ENCODE assay signal across 8 cellular contexts in genomic region chr3:129428382-129429079, GRCh38. TPM values are rescaled to one million over a fixed set of nuclear protein-coding genes. Genes with fewer than 3 reads are reported as not detected.
A peak's percentile ranks its signal among the peaks of the same experiment; 100 is the strongest.
DNase-seq lines count a peak whose midpoint lies in the region; ATAC-seq and TF ChIP-seq lines count a peak whose summit lies in the region.

Gene EFCAB12, minus strand, starts transcription at chr3:129428636. Its CDS starts 148 bp downstream, at chr3:129428488.

- H3K27me3 ChIP-seq in Karpas-422 (ENCODE audit: low read length) = no peaks in the 10 kb centered on the region
- H3K27me3 ChIP-seq in SK-N-SH (ENCODE audit: insufficient read depth) = no peaks in the 10 kb centered on the region

- H3K9me2 ChIP-seq in Karpas-422 (replicated peaks; ENCODE audit: insufficient read depth, low read length) = no peaks in the 10 kb centered on the region
- no peaks in the 10 kb centered on the region for H3K9me2 ChIP-seq in SK-N-SH

- H3K9ac ChIP-seq in Karpas-422 (ENCODE audit: low read length) (peak within 1 kb of the TSS; percentile 38), SK-N-SH (peak within 1 kb of the TSS; percentile 23; the same call in 1 of the 2 replicates)

- H3K36me3 ChIP-seq in Karpas-422 (ENCODE audit: insufficient read depth, low read length) (peaks cover 35% of the 10 kb centered on the region), SK-N-SH (replicated peaks in 1 of 2; ENCODE audit: control insufficient read depth in 1 of 2, insufficient read depth in 2 of 2, low read length in 1 of 2) (peaks cover 26% of the 10 kb centered on the region in 2 experiments)

- H2AFZ ChIP-seq in Karpas-422 (ENCODE audit: low read length) (peak within 1 kb of the TSS; percentile 23; the same call in 1 of the 2 replicates), SK-N-SH (ENCODE audit: low read depth) (peak within 1 kb of the TSS; percentile 78)

- peak within 1 kb of the TSS; percentile 44; the same call in 1 of the 2 replicates for H3K4me3 ChIP-seq in Karpas-422 (ENCODE audit: low read length)
- peak within 1 kb of the TSS; percentile 61 to 62 for H3K4me3 ChIP-seq in SK-N-SH (ENCODE audit: low read depth in 2 of 2, low read length in 1 of 2)

- POLR2A ChIA-PET in SK-N-SH (lab: Yijun Ruan, JAX) = interaction anchor here (0.6 to 1.4 kb wide), 6 partner anchors 9 to 165 kb away, joined by 3 read pairs; partner anchors contain the start of genes IFT122 and MBD4

- H3K9me3 ChIP-seq in Karpas-422 (ENCODE audit: low read length) (no peaks in the 10 kb centered on the region), SK-N-SH (no peaks in the 10 kb centered on the region)

- no peak; the same call in 1 of the 2 replicates for TF ChIP-seq RAD21 in SK-N-SH (IDR thresholded peaks at IDR 0.05; ENCODE audit: low read length)

- H3K79me2 ChIP-seq in Karpas-422 (ENCODE audit: low read length) (no peaks in the 10 kb centered on the region), SK-N-SH (ENCODE audit: insufficient read depth) (no peaks in the 10 kb centered on the region)

- H3K27ac ChIP-seq in Karpas-422 (ENCODE audit: low read length) (peak within 1 kb of the TSS; percentile 44; the same call in 1 of the 2 replicates), SK-N-SH (ENCODE audit: low read depth in 2 of 2, low read length in 1 of 2) (peak within 1 kb of the TSS; percentile 38 to 81; a peak in 3 of 4 replicates)

- H3K4me1 Mint-ChIP-seq in activated naive CD8-positive, alpha-beta T cell treated with anti-CD3 and anti-CD28 coated beads for 36 hours = peaks cover 37% of the 10 kb centered on the region
- peaks cover 11% of the 10 kb centered on the region for H3K4me1 Mint-ChIP-seq in glutamatergic neuron (ENCODE audit: low read depth, unreplicated experiment)

- no peaks in the 10 kb centered on the region for H4K20me1 ChIP-seq in Karpas-422 (ENCODE audit: insufficient read depth, low read depth, low read length)
- no peaks in the 10 kb centered on the region for H4K20me1 ChIP-seq in SK-N-SH (ENCODE audit: insufficient read depth)

- peak within 1 kb of the TSS; percentile 7 for H3K27ac Mint-ChIP-seq in activated naive CD8-positive, alpha-beta T cell treated with anti-CD3 and anti-CD28 coated beads for 36 hours
- peak within 1 kb of the TSS; percentile 44 for H3K27ac Mint-ChIP-seq in glutamatergic neuron (ENCODE audit: unreplicated experiment)

- CTCF ChIA-PET in SK-N-SH (lab: Yijun Ruan, JAX) = interaction anchor here (0.7 to 2.0 kb wide), 5 partner anchors 11 to 375 kb away, joined by 3 to 11 read pairs (median 3); no protein-coding TSS in a partner anchor

- ATAC-seq in GM21529 (IDR thresholded peaks at IDR 0.05; ENCODE audit: unreplicated experiment) = peak; percentile 88
- peak; percentile 97 for ATAC-seq in omental fat pad (ENCODE audit: low FRiP score)

- H3F3A ChIP-seq in SK-N-SH (replicated peaks; ENCODE audit: insufficient read depth) = peaks cover 14% of the 10 kb centered on the region

- TF ChIP-seq EP300 in SK-N-SH (IDR thresholded peaks at IDR 0.05; ENCODE audit: borderline replicate concordance in 1 of 2, low read depth in 1 of 2, low read length in 1 of 2) = no peak

- H3K36me3 Mint-ChIP-seq in activated naive CD8-positive, alpha-beta T cell treated with anti-CD3 and anti-CD28 coated beads for 36 hours = peaks cover 15% of the 10 kb centered on the region
- H3K36me3 Mint-ChIP-seq in glutamatergic neuron (ENCODE audit: unreplicated experiment) = no peaks in the 10 kb centered on the region

- peaks cover 5% of the 10 kb centered on the region for H3K27me3 Mint-ChIP-seq in activated naive CD8-positive, alpha-beta T cell treated with anti-CD3 and anti-CD28 coated beads for 36 hours
- peaks cover 8% of the 10 kb centered on the region for H3K27me3 Mint-ChIP-seq in glutamatergic neuron (ENCODE audit: unreplicated experiment)

- peak within 1 kb of the TSS; percentile 64 for H3K4me2 ChIP-seq in Karpas-422 (ENCODE audit: low read depth, low read length, poor library complexity, severe bottlenecking)
- H3K4me2 ChIP-seq in SK-N-SH = peak within 1 kb of the TSS; percentile 78

- peak; percentile 99 for DNase-seq in DMS 273 (lab: John Stamatoyannopoulos, UW; ENCODE audit: unreplicated experiment)
- DNase-seq in Karpas-422 = peak; percentile 97
- peak; percentile 93 for DNase-seq in SK-N-SH
- peak; percentile 89 for DNase-seq in activated naive CD8-positive, alpha-beta T cell treated with anti-CD3 and anti-CD28 coated beads for 36 hours
- DNase-seq in glutamatergic neuron = peak; percentile 94
- peak; percentile 91 for DNase-seq in omental fat pad (ENCODE audit: low spot score)
- peak; percentile 99 for DNase-seq in superior temporal gyrus (ENCODE audit: extremely low spot score)

- H3K4me1 ChIP-seq in Karpas-422 (ENCODE audit: low read length) (peaks cover 40% of the 10 kb centered on the region), SK-N-SH (ENCODE audit: control insufficient read depth in 1 of 2, insufficient read depth in 2 of 2, low read depth in 1 of 2, low read length in 1 of 2) (peaks cover 0 to 12% of the 10 kb centered on the region in 2 experiments; a peak in 2 of 4 replicates)

- peak within 1 kb of the TSS; percentile 73 for H3K4me3 Mint-ChIP-seq in activated naive CD8-positive, alpha-beta T cell treated with anti-CD3 and anti-CD28 coated beads for 36 hours
- H3K4me3 Mint-ChIP-seq in glutamatergic neuron (ENCODE audit: unreplicated experiment) = peak within 1 kb of the TSS; percentile 91

- H3K9me3 Mint-ChIP-seq in activated naive CD8-positive, alpha-beta T cell treated with anti-CD3 and anti-CD28 coated beads for 36 hours = no peaks in the 10 kb centered on the region
- no peaks in the 10 kb centered on the region for H3K9me3 Mint-ChIP-seq in glutamatergic neuron (ENCODE audit: unreplicated experiment)

- 5% methylated on average over 15 of the region's 42 CpGs for WGBS in SK-N-SH (ENCODE audit: low lambda C conversion rate)

- TF ChIP-seq CTCF in SK-N-SH (IDR thresholded peaks at IDR 0.05) (no peak; the same call in 1 of the 2 replicates), glutamatergic neuron (IDR thresholded peaks at IDR 0.05; ENCODE audit: partially characterized antibody, unreplicated experiment) (no peak), omental fat pad (IDR thresholded peaks at IDR 0.05) (no peak)

TF ChIP-seq in SK-N-SH, 30 proteins besides CTCF, POLR2A, EP300 and RAD21 (continues in another document):
- TF ChIP-seq RFX5 (IDR thresholded peaks at IDR 0.05; ENCODE audit: low read length) (no peak; the same call in 1 of the 2 replicates), CHD2 (IDR thresholded peaks at IDR 0.05; ENCODE audit: low read length, partially characterized antibody) (no peak), EZH2phosphoT487 (IDR thresholded peaks at IDR 0.05; ENCODE audit: borderline replicate concordance, low read depth) (no peak), ELF1 (IDR thresholded peaks at IDR 0.05) (no peak), GATA2 (CRISPR knock-in tag; IDR thresholded peaks at IDR 0.05) (no peak), NRF1 (IDR thresholded peaks at IDR 0.05; ENCODE audit: low read depth, low read length) (no peak), USF2 (IDR thresholded peaks at IDR 0.05; ENCODE audit: borderline replicate concordance, low read depth, low read length) (peak; percentile 63; the same call in 1 of the 2 replicates), FOXM1 (IDR thresholded peaks at IDR 0.05; ENCODE audit: low read depth) (no peak), MEF2A (IDR thresholded peaks at IDR 0.05; ENCODE audit: borderline replicate concordance, low read depth) (no peak), REST (IDR thresholded peaks at IDR 0.05; ENCODE audit: low read depth, low read length) (no peak)

RNA-seq across cellular contexts. Expression of gene EFCAB12, which starts in this region (rescaled TPM):
- 0.04 TPM in 1 of 2 replicates, not detected in the other for total RNA-seq in Karpas-422 (2014; rRNA removed; shearing (Covaris generic); ENCODE audit: low replicate concordance)
- polyA plus RNA-seq in SK-N-SH (2012; rRNA removed) = 0.26 and 0.38 TPM in 2 replicates
- 0.04 and 0.09 TPM in 2 replicates for polyA plus RNA-seq in SK-N-SH (2012; cell fraction: cytosol; rRNA removed)
- 1.7 and 1.8 TPM in 2 replicates for polyA plus RNA-seq in SK-N-SH (2012; cell fraction: nucleus; rRNA removed)
- total RNA-seq in activated naive CD8-positive, alpha-beta T cell treated with anti-CD3 and anti-CD28 coated beads for 36 hours = under 1 TPM; 0.24 to 0.39 TPM
- total RNA-seq in glutamatergic neuron (ENCODE audit: unreplicated experiment) (0.61 TPM), omental fat pad (1 to 10 TPM in 2 of 4 donors, under 1 TPM in 2; 0.24 to 2.8 (median 1.0) TPM)

Comparison
In these comparisons a context has a peak if more than half of its experiments do, and no peak if none do; other contexts are left out.
1. Peak in every context shown above with its lines: DNase-seq, ATAC-seq, H3K4me3 ChIP-seq and H3K27ac ChIP-seq.
2. Peak in DNase-seq, H3K4me3 ChIP-seq, H3K27ac ChIP-seq, H3K9ac ChIP-seq and H3K4me2 ChIP-seq in Karpas-422; RNA of the gene not detected or under 1 TPM.
3. Peak in DNase-seq in activated naive CD8-positive, alpha-beta T cell treated with anti-CD3 and anti-CD28 coated beads for 36 hours; RNA of the gene not detected or under 1 TPM.
4. Peak in DNase-seq in glutamatergic neuron; RNA of the gene not detected or under 1 TPM.